9 cellular contexts compared by ENCODE assay signal in genomic region chr17:58338907-58339774, GRCh38. TPM values are rescaled to one million over a fixed set of nuclear protein-coding genes. Genes with fewer than 3 reads are reported as not detected.
A peak's percentile ranks its signal among the peaks of the same experiment; 100 is the strongest.
DNase-seq lines count a peak whose midpoint lies in the region; ATAC-seq and TF ChIP-seq lines count a peak whose summit lies in the region.
"Had no signal": no experiment of that assay in that cellular context is flagged by ENCODE, and none has a peak within 500 bp of the region (broad histone marks: within the 10 kb centered on the region; RNA-seq: fewer than 3 reads in every experiment).

No MANE protein-coding gene starts in this region.

- H3K27me3 ChIP-seq in mammary epithelial cell (ENCODE audit: insufficient read depth, low read length) (no peaks in the 10 kb centered on the region), Loucy (ENCODE audit: insufficient read depth, low read length, poor library complexity, severe bottlenecking) (no peaks in the 10 kb centered on the region), foreskin keratinocyte (no peaks in the 10 kb centered on the region), prostate gland (replicated peaks; ENCODE audit: insufficient read depth) (no peaks in the 10 kb centered on the region)

- H3K4me1 Mint-ChIP-seq in MCF 10A (ENCODE audit: insufficient read depth, unreplicated experiment): no peaks in the 10 kb centered on the region

- TF ChIP-seq CTCF in MCF 10A (IDR thresholded peaks at IDR 0.05; ENCODE audit: unreplicated experiment) (no peak), mammary epithelial cell (conservative IDR thresholded peaks at IDR 0.05 in 1 of 2, IDR thresholded peaks at IDR 0.05 in 1 of 2; ENCODE audit: extremely low read depth in 1 of 2, insufficient read depth in 1 of 2, low read depth in 1 of 2, low read length in 2 of 2) (no peak), Loucy (conservative IDR thresholded peaks at IDR 0.05; ENCODE audit: low read length) (no peak), foreskin keratinocyte (conservative IDR thresholded peaks at IDR 0.05) (no peak), prostate gland (IDR thresholded peaks at IDR 0.05) (no peak)

- H3K4me1 ChIP-seq in mammary epithelial cell (ENCODE audit: insufficient read depth, low read length) (peaks cover 13% of the 10 kb centered on the region), Loucy (ENCODE audit: insufficient read depth, low read length, poor library complexity, severe bottlenecking) (peaks cover 76% of the 10 kb centered on the region), foreskin keratinocyte (no peaks in the 10 kb centered on the region), prostate gland (replicated peaks) (no peaks in the 10 kb centered on the region)

- DNase-seq in MCF 10A (ENCODE audit: unreplicated experiment) (peak; percentile 17), mammary epithelial cell (no peak), foreskin keratinocyte (no peak), prostate gland (ENCODE audit: low spot score) (no peak), SW 1271 (lab: John Stamatoyannopoulos, UW) (no peak), NCI-H128 (lab: John Stamatoyannopoulos, UW; ENCODE audit: unreplicated experiment) (no peak)
- peak; percentile 91 for DNase-seq in activated CD8-positive, alpha-beta memory T cell treated with anti-CD3 and anti-CD28 coated beads for 24 hours

- H3F3A ChIP-seq in Loucy (ENCODE audit: low read depth): peaks cover 35% of the 10 kb centered on the region

- H3K9me3 Mint-ChIP-seq in MCF 10A (ENCODE audit: unreplicated experiment): no peaks in the 10 kb centered on the region

- H3K79me2 ChIP-seq in mammary epithelial cell (ENCODE audit: insufficient read depth, low read length) (no peaks in the 10 kb centered on the region), Loucy (ENCODE audit: insufficient read depth, low read length) (peaks cover 89% of the 10 kb centered on the region)

- no peak overlapping the region for H3K4me3 Mint-ChIP-seq in MCF 10A (ENCODE audit: unreplicated experiment)

- BruUV-seq in MCF 10A (replicated peaks; lab: Mats Ljungman, UMichigan) (no TSS peak), mammary epithelial cell (replicated peaks; lab: Mats Ljungman, UMichigan) (no TSS peak)

- H3K4me2 ChIP-seq in mammary epithelial cell (ENCODE audit: insufficient read depth, low read depth, low read length) (no peak overlapping the region), Loucy (ENCODE audit: low read depth, low read length, poor library complexity, severe bottlenecking) (peak overlapping the region; percentile 94)

- no peak overlapping the region for H2AFZ ChIP-seq in mammary epithelial cell (ENCODE audit: low read depth, low read length)
- H2AFZ ChIP-seq in Loucy (ENCODE audit: low read length): no peak overlapping the region

- no peak overlapping the region for H3K4me3 ChIP-seq in mammary epithelial cell (replicated peaks in 1 of 3; ENCODE audit: insufficient read depth in 1 of 3, low read depth in 2 of 3, low read length in 3 of 3)
- H3K4me3 ChIP-seq in Loucy (ENCODE audit: low read length, poor library complexity, severe bottlenecking): peak overlapping the region; percentile 99
- H3K4me3 ChIP-seq in prostate gland: no peak overlapping the region

- no peaks in the 10 kb centered on the region for H3K36me3 ChIP-seq in mammary epithelial cell (ENCODE audit: insufficient read depth, low read length)
- no peaks in the 10 kb centered on the region for H3K36me3 ChIP-seq in Loucy (ENCODE audit: insufficient read depth, low read length)
- H3K36me3 ChIP-seq in prostate gland: no peaks in the 10 kb centered on the region

- in situ Hi-C loops in mammary epithelial cell (cut with MboI; ENCODE audit: low sequenced_read_pairs in 2 of 2): no loop called here

- H3K36me3 Mint-ChIP-seq in MCF 10A (ENCODE audit: insufficient read depth, unreplicated experiment): peaks cover 1% of the 10 kb centered on the region

- intact Hi-C loops in MCF 10A (cut with micrococcal nuclease) (no loop called here), mammary epithelial cell (cut with micrococcal nuclease) (no loop called here), prostate gland (cut with DNase I) (no loop called here)

- peak; percentile 29 for ATAC-seq in foreskin keratinocyte

- H3K9me3 ChIP-seq in mammary epithelial cell (replicated peaks; ENCODE audit: insufficient read depth, low read length): no peaks in the 10 kb centered on the region
- no peaks in the 10 kb centered on the region for H3K9me3 ChIP-seq in Loucy (ENCODE audit: insufficient read depth, low read depth, low read length)
- no peaks in the 10 kb centered on the region for H3K9me3 ChIP-seq in prostate gland

- H3K9ac ChIP-seq in mammary epithelial cell (ENCODE audit: insufficient read depth, low read length): no peak overlapping the region
- H3K9ac ChIP-seq in Loucy (ENCODE audit: low read depth, low read length, poor library complexity, severe bottlenecking): peak overlapping the region; percentile 99

- no peak overlapping the region for H3K27ac ChIP-seq in mammary epithelial cell (ENCODE audit: insufficient read depth, low read depth, low read length)
- H3K27ac ChIP-seq in foreskin keratinocyte: no peak overlapping the region
- H3K27ac ChIP-seq in prostate gland: peak overlapping the region; percentile 51 to 70
- H3K27ac ChIP-seq: C4-2B had no signal

- H3K27me3 Mint-ChIP-seq in MCF 10A (ENCODE audit: insufficient read depth, unreplicated experiment): no peaks in the 10 kb centered on the region

- CTCF ChIA-PET in MCF 10A (lab: Yijun Ruan, JAX) (interaction anchor here (0.6 to 1.5 kb wide), 2 partner anchors 13 to 25 kb away, joined by 3 to 5 read pairs; no protein-coding TSS in a partner anchor), mammary epithelial cell (lab: Charles Lee; ENCODE audit: low non-redundant PET) (no interaction called here)

- no peaks in the 10 kb centered on the region for H4K20me1 ChIP-seq in mammary epithelial cell (ENCODE audit: insufficient read depth, low read length)
- no peaks in the 10 kb centered on the region for H4K20me1 ChIP-seq in Loucy (ENCODE audit: insufficient read depth, low read length, poor library complexity, severe bottlenecking)

- no peak for TF ChIP-seq POLR2A in prostate gland (IDR thresholded peaks at IDR 0.05)

- 91% methylated on average over 5 of the region's 9 CpGs for WGBS in mammary epithelial cell (ENCODE audit: low coverage, missing lambda C conversion rate)
- 65% methylated on average over 9 of the region's 9 CpGs for WGBS in prostate gland

- dilution Hi-C loops in mammary epithelial cell (cut with HindIII; ENCODE audit: low sequenced_read_pairs): no loop called here

- no peaks in the 10 kb centered on the region for H3K9me2 ChIP-seq in Loucy (replicated peaks; ENCODE audit: low read depth, low read length)

- POLR2A ChIA-PET in MCF 10A (lab: Yijun Ruan, JAX): interaction anchor here (3.1 kb wide), 1 partner anchor 13 kb away, joined by 12 read pairs; the partner anchor contains the start of gene SUPT4H1

- no peak overlapping the region for H3K27ac Mint-ChIP-seq in MCF 10A (ENCODE audit: low read depth, unreplicated experiment)

RNA-seq across cellular contexts. Expression of gene TSPOAP1, which starts 10.5 kb away (rescaled TPM):
- not detected in 2 replicates for total RNA-seq in MCF 10A (2022)
- total RNA-seq in mammary epithelial cell: under 1 TPM; 0.05 to 0.17 TPM
- polyA plus RNA-seq in mammary epithelial cell: not detected
- not detected for polyA minus RNA-seq in mammary epithelial cell
- total RNA-seq in foreskin keratinocyte: 0.37 and 0.74 TPM in 2 replicates
- polyA plus RNA-seq in foreskin keratinocyte: 0.32 and 0.39 TPM in 2 replicates
- 10 to 100 TPM; 22.7 to 26.5 TPM for total RNA-seq in prostate gland

RNA-seq across cellular contexts. Expression of gene SUPT4H1, which starts 12.9 kb away (rescaled TPM):
- total RNA-seq in MCF 10A (2022) (63.4 and 90.8 TPM in 2 replicates), mammary epithelial cell (10 to 100 TPM; 32.3 to 55.3 TPM), foreskin keratinocyte (70.1 and 73.0 TPM in 2 replicates), prostate gland (10 to 100 TPM; 44.8 to 70.0 TPM)
- polyA plus RNA-seq in mammary epithelial cell (94.7 TPM), foreskin keratinocyte (118 and 127 TPM in 2 replicates)
- 126 TPM for polyA minus RNA-seq in mammary epithelial cell

RNA-seq across cellular contexts. Expression of gene MPO, which starts 58.4 kb away (rescaled TPM):
- total RNA-seq in MCF 10A (2022): 0.19 TPM in 1 of 2 replicates, not detected in the other
- not detected for total RNA-seq in mammary epithelial cell
- not detected for polyA plus RNA-seq in mammary epithelial cell
- polyA minus RNA-seq in mammary epithelial cell: not detected
- total RNA-seq in foreskin keratinocyte: not detected in 2 replicates
- polyA plus RNA-seq in foreskin keratinocyte: not detected in 2 replicates
- under 1 TPM in 1 of 2 donors, not detected in 1; 0.57 TPM for total RNA-seq in prostate gland

Comparison
In these comparisons a context has a peak if more than half of its experiments do, and no peak if none do; other contexts are left out.
1. DNase-seq: peak in MCF 10A (single experiment) and activated CD8-positive, alpha-beta memory T cell treated with anti-CD3 and anti-CD28 coated beads for 24 hours (single experiment); none in mammary epithelial cell (single experiment), foreskin keratinocyte (0 of 2), prostate gland (single experiment), SW 1271 (0 of 2) and NCI-H128 (single experiment).
2. H3K27ac ChIP-seq: peak in prostate gland (2 of 2); none in mammary epithelial cell (single experiment) and foreskin keratinocyte (single experiment).
3. RNA of gene TSPOAP1, which starts 10.5 kb away (total RNA-seq): 22.7 to 26.5 TPM in prostate gland; 0.37 to 0.74 TPM in foreskin keratinocyte, 0.05 to 0.17 TPM in mammary epithelial cell and not detected in MCF 10A; every median in the first group is over 10 times any median in the second.